ENCODE assay signal across 16 cellular contexts in the genomic region with DNA sequence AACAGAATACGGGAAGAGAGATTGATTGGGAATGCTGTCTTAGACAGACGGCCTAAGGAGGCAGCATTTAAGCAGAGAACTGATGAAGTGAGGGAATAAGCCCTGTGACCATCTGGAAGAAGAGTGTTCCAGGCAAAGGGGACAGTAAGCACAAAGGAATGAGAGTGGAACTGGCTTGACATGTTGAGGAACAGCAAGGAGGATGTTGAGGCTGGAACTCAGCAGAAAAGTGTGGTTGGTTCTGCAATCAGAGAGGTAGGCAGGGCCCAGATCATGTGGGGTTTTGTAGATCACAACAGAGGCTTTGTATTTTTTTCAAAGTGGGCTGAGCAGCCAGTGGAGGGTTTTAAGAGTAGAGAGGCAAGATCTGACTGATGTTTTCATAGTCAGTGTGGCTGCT.
"Had no signal": no experiment of that assay in that cellular context is flagged by ENCODE, and none has a peak within 500 bp of the region (broad histone marks: within the 10 kb centered on the region; RNA-seq: fewer than 3 reads in every experiment).

No MANE protein-coding gene starts in this region.

- H3K27me3 ChIP-seq: heart left ventricle, ovary, sigmoid colon, upper lobe of right lung had no signal

- H3K4me3 Mint-ChIP-seq: brain; dendritic cell treated with granulocyte-macrophage colony-stimulating factor and Interleukin-4, amounts not matched to agents 40 ng/mL and 50 ng/mL, for 4 days; effector memory CD8-positive, alpha-beta T cell had no signal

- H3K36me3 Mint-ChIP-seq: activated naive CD4-positive, alpha-beta T cell treated with anti-CD3 and anti-CD28 coated beads, Interleukin-2, amount 50 U/mL, for 72 hours; brain had no signal

- H3K9me3 Mint-ChIP-seq: activated naive CD4-positive, alpha-beta T cell treated with anti-CD3 and anti-CD28 coated beads, Interleukin-2, amount 50 U/mL, for 72 hours; brain; dendritic cell treated with granulocyte-macrophage colony-stimulating factor and Interleukin-4, amounts not matched to agents 40 ng/mL and 50 ng/mL, for 4 days; effector memory CD8-positive, alpha-beta T cell had no signal

- H3K9me3 ChIP-seq: heart left ventricle, ovary, sigmoid colon, upper lobe of right lung had no signal

- H3K4me1 ChIP-seq: heart left ventricle, sigmoid colon, upper lobe of right lung had no signal

- H3K27ac ChIP-seq: heart left ventricle, ovary, sigmoid colon, upper lobe of right lung had no signal

- H3K4me3 ChIP-seq: heart left ventricle, ovary, sigmoid colon, upper lobe of right lung had no signal

- DNase-seq: activated CD4-positive, alpha-beta T cell treated with anti-CD3 and anti-CD28 coated beads, Interleukin-2, amount 50 U/mL, for 4 hours; activated effector memory CD4-positive, alpha-beta T cell treated with anti-CD3 and anti-CD28 coated beads, Interleukin-2, amount 50 U/mL, for 16 hours; activated T-cell treated with anti-CD3 and anti-CD28 coated beads, Interleukin-2, amount 50 U/mL, for 1 hour; amniotic stem cell; effector memory CD8-positive, alpha-beta T cell; heart left ventricle; left ventricle myocardium superior; ovary; sigmoid colon; stimulated activated CD4-positive, alpha-beta T cell treated with anti-CD3 and anti-CD28 coated beads, Interleukin-2, amount 100 ng/mL, for 48 hours; stimulated activated naive CD8-positive, alpha-beta T cell treated with anti-CD3 and anti-CD28 coated beads, Interleukin-15, Interleukin-2, amounts not matched to agents 100 U/mL and 50 U/mL, for 24 hours; T-helper 2 cell; upper lobe of right lung had no signal

- H3K36me3 ChIP-seq: heart left ventricle, ovary, sigmoid colon, upper lobe of right lung had no signal

- H3K27me3 Mint-ChIP-seq: dendritic cell treated with granulocyte-macrophage colony-stimulating factor and Interleukin-4, amounts not matched to agents 40 ng/mL and 50 ng/mL, for 4 days; effector memory CD8-positive, alpha-beta T cell had no signal

- H3K27ac Mint-ChIP-seq: activated naive CD4-positive, alpha-beta T cell treated with anti-CD3 and anti-CD28 coated beads, Interleukin-2, amount 50 U/mL, for 72 hours; brain; dendritic cell treated with granulocyte-macrophage colony-stimulating factor and Interleukin-4, amounts not matched to agents 40 ng/mL and 50 ng/mL, for 4 days; effector memory CD8-positive, alpha-beta T cell had no signal
